In the genomic region with DNA sequence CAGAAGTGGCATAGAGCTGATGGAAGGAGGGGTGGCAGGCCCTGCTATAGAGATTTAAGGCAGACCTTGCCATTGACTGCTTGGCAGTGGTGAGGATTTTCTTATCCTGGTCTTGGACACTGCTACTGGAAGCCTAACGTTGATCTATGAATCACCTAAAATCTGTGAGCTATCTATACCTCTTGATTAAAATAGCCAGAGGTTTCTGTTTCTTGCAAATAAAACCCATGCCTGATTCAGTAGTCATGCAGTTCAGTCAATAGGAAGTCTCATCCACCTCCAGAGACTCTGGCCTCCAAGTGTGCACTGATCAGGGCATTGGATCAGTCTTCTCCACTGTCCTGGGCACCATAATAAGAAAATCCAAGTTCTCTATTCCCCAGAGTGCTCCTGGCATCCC, we compare ENCODE assay signal across 21 cellular contexts.
DNase-seq lines count a peak whose midpoint lies in the region; ATAC-seq lines count a peak whose summit lies in the region.
"Had no signal": no experiment of that assay in that cellular context is flagged by ENCODE, and none has a peak within 500 bp of the region (broad histone marks: within the 10 kb centered on the region; RNA-seq: fewer than 3 reads in every experiment).

No MANE protein-coding gene starts in this region.

- no peak overlapping the region for H3K4me3 ChIP-seq in skeletal muscle cell (ENCODE audit: low read depth, low read length)
- H3K4me3 ChIP-seq: heart right ventricle, neural progenitor cell, spleen, thoracic aorta had no signal

- H3K27ac ChIP-seq in epithelial cell of prostate, result peak overlapping the region; percentile 83
- H3K27ac ChIP-seq: neural progenitor cell, spleen, thoracic aorta had no signal

- intact Hi-C loops in Right ventricle myocardium superior (cut with DNase I), result loop anchor here (10.0 kb wide), 1 partner anchor 225 kb away; no protein-coding TSS in a partner anchor

- DNase-seq in EL, result peak; percentile 54
- peak; percentile 32 for DNase-seq in NCI-H226
- DNase-seq in epithelial cell of prostate (ENCODE audit: low read depth, low spot score), result no peak
- DNase-seq in skeletal muscle cell (ENCODE audit: low read depth), result peak; percentile 7
- DNase-seq in HK-2 (ENCODE audit: unreplicated experiment), result no peak
- no peak for DNase-seq in Right ventricle myocardium superior
- DNase-seq in NCI-H2107 treated with DMSO at 0.1 percent for 48 hours (lab: John Stamatoyannopoulos, UW; ENCODE audit: unreplicated experiment), result no peak
- DNase-seq: activated B cell treated with CpG ODN at 0.5 μM for 24 hours; activated CD4-positive, alpha-beta memory T cell treated with anti-CD3 and anti-CD28 coated beads for 36 hours; activated effector memory CD4-positive, alpha-beta T cell treated with Interleukin-2 at 50 U/mL for 16 hours; effector memory CD8-positive, alpha-beta T cell; heart right ventricle; NCI-H1417 treated with DMSO at 0.1 percent for 48 hours; NCI-H524; spleen; stimulated activated CD4-positive, alpha-beta T cell treated with anti-CD3 and anti-CD28 coated beads, Interleukin-4, amount 100 ng/mL, for 24 hours; stimulated activated naive CD4-positive, alpha-beta T cell treated with Interleukin-2 at 50 U/mL for 16 hours had no signal

- ATAC-seq in GM18907 (IDR thresholded peaks at IDR 0.05; ENCODE audit: unreplicated experiment), result no peak
- ATAC-seq in Right ventricle myocardium superior (ENCODE audit: poor library complexity), result no peak
- ATAC-seq: effector memory CD8-positive, alpha-beta T cell; heart right ventricle; HepG2 had no signal

Comparison
In these comparisons a context has a peak if more than half of its experiments do, and no peak if none do; other contexts are left out.
1. DNase-seq: peak in EL (single experiment), NCI-H226 (single experiment) and skeletal muscle cell (single experiment); none in epithelial cell of prostate (single experiment), HK-2 (single experiment), Right ventricle myocardium superior (single experiment) and NCI-H2107 treated with DMSO at 0.1 percent for 48 hours (single experiment).